ENCODE assay signal across 2 cellular contexts in genomic region chr2:109447811-109448210, GRCh38.
TF ChIP-seq lines count a peak whose summit lies in the region.

No MANE protein-coding gene starts in this region.

TF ChIP-seq in SK-N-SH, 30 proteins besides CTCF, POLR2A, EP300 and RAD21 (continued from another document):
- TF ChIP-seq POLR2AphosphoS5 (IDR thresholded peaks at IDR 0.05; ENCODE audit: low read depth, low read length) = no peak

TF ChIP-seq in SK-N-SH treated with all-trans-retinoic acid at 6 μM for 48 hours, 23 proteins besides CTCF, POLR2A, EP300 and RAD21 (continued from another document):
- TF ChIP-seq TSHZ2 (CRISPR knock-in tag; IDR thresholded peaks at IDR 0.05) = no peak
- no peak for TF ChIP-seq ZFP30 (CRISPR knock-in tag; IDR thresholded peaks at IDR 0.05)
- no peak for TF ChIP-seq CREB5 (CRISPR knock-in tag; IDR thresholded peaks at IDR 0.05; ENCODE audit: low read depth)
- no peak for TF ChIP-seq ZNF8 (CRISPR knock-in tag; IDR thresholded peaks at IDR 0.05)
